Comparison of ENCODE assay signal across 1 cellular context in the genomic region with DNA sequence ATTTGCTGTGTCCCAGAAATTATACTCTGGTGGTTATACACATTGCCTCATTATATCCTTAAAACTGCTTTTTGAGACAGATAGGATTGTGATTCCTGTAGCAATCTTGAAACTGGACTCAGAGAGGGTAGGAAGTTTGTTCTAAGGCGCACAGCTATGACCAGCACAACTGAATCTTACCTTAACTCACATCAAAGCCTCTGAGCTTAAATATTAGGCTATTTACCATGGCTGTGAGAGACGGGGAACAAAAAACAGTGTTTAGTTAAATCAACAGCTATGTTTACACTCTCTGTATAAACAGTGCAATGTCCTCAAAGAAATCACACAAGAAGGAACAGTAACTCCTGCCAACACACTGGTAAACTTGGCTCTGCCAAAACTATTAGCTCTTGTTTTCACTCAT.
TF ChIP-seq lines count a peak whose summit lies in the region.

No MANE protein-coding gene starts in this region.

TF ChIP-seq in HepG2, 621 proteins besides CTCF, POLR2A, EP300 and RAD21 (continued from another document and continues in another):
- TF ChIP-seq, protein P1, sequence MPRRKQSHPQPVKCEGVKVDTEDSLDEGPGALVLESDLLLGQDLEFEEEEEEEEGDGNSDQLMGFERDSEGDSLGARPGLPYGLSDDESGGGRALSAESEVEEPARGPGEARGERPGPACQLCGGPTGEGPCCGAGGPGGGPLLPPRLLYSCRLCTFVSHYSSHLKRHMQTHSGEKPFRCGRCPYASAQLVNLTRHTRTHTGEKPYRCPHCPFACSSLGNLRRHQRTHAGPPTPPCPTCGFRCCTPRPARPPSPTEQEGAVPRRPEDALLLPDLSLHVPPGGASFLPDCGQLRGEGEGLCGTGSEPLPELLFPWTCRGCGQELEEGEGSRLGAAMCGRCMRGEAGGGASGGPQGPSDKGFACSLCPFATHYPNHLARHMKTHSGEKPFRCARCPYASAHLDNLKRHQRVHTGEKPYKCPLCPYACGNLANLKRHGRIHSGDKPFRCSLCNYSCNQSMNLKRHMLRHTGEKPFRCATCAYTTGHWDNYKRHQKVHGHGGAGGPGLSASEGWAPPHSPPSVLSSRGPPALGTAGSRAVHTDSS (CRISPR knock-in tag; conservative IDR thresholded peaks at IDR 0.05) = no peak
- no peak for TF ChIP-seq U2AF1 (optimal IDR thresholded peaks at IDR 0.05; ENCODE audit: low read depth, low read length)
- TF ChIP-seq TBX3 (IDR thresholded peaks at IDR 0.05; ENCODE audit: borderline replicate concordance) = peak; percentile 93
- peak; percentile 69; the same call in 1 of the 2 replicates for TF ChIP-seq NFKBIZ (CRISPR knock-in tag; IDR thresholded peaks at IDR 0.05)
- TF ChIP-seq GATAD2A (CRISPR knock-in tag; IDR thresholded peaks at IDR 0.05) = peak; percentile 95
- peak; percentile 90 for TF ChIP-seq BCL6 (CRISPR knock-in tag; IDR thresholded peaks at IDR 0.05)
- no peak for TF ChIP-seq SNAPC4 (CRISPR knock-in tag; IDR thresholded peaks at IDR 0.05)
- TF ChIP-seq EZH2 (conservative IDR thresholded peaks at IDR 0.05; ENCODE audit: low read depth, low read length) = no peak
- TF ChIP-seq JARID2 (CRISPR knock-in tag; IDR thresholded peaks at IDR 0.05; ENCODE audit: insufficient replicate concordance) = no peak
- TF ChIP-seq ISL2 (CRISPR knock-in tag; IDR thresholded peaks at IDR 0.05) = peak; percentile 96
- TF ChIP-seq HMG20A (CRISPR knock-in tag; IDR thresholded peaks at IDR 0.05; ENCODE audit: borderline replicate concordance) = peak; percentile 97
- TF ChIP-seq ZSCAN5A (CRISPR knock-in tag; IDR thresholded peaks at IDR 0.05; ENCODE audit: borderline replicate concordance) = no peak
- peak; percentile 29; the same call in 1 of the 2 replicates for TF ChIP-seq TFE3 (CRISPR knock-in tag; IDR thresholded peaks at IDR 0.05)
- 0 out of 2 replicates have a peak, but pooled peaks have one; percentile 76 for TF ChIP-seq ZNF792 (CRISPR knock-in tag; IDR thresholded peaks at IDR 0.05)
- peak; percentile 72; the same call in 1 of the 2 replicates for TF ChIP-seq SKIL (CRISPR knock-in tag; IDR thresholded peaks at IDR 0.05; ENCODE audit: borderline replicate concordance)
- no peak for TF ChIP-seq ZNF770 (CRISPR knock-in tag; IDR thresholded peaks at IDR 0.05)
- TF ChIP-seq ESRRA (CRISPR knock-in tag; IDR thresholded peaks at IDR 0.05; ENCODE audit: low read depth) = no peak
- no peak for TF ChIP-seq ZNF296 (CRISPR knock-in tag; conservative IDR thresholded peaks at IDR 0.05)
- no peak for TF ChIP-seq CC2D1A (CRISPR knock-in tag; IDR thresholded peaks at IDR 0.05)
- TF ChIP-seq NFE2L1 (CRISPR knock-in tag; IDR thresholded peaks at IDR 0.05; ENCODE audit: borderline replicate concordance) = no peak
- TF ChIP-seq, protein P2, sequence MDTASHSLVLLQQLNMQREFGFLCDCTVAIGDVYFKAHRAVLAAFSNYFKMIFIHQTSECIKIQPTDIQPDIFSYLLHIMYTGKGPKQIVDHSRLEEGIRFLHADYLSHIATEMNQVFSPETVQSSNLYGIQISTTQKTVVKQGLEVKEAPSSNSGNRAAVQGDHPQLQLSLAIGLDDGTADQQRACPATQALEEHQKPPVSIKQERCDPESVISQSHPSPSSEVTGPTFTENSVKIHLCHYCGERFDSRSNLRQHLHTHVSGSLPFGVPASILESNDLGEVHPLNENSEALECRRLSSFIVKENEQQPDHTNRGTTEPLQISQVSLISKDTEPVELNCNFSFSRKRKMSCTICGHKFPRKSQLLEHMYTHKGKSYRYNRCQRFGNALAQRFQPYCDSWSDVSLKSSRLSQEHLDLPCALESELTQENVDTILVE (CRISPR knock-in tag; IDR thresholded peaks at IDR 0.05) = peak; percentile 79; the same call in 1 of the 2 replicates
- TF ChIP-seq ZNF562 (CRISPR knock-in tag; IDR thresholded peaks at IDR 0.05; ENCODE audit: borderline replicate concordance) = no peak
- TF ChIP-seq ZNF547 (CRISPR knock-in tag; IDR thresholded peaks at IDR 0.05) = no peak
- TF ChIP-seq CEBPG (CRISPR knock-in tag; IDR thresholded peaks at IDR 0.05) = peak; percentile 72
- TF ChIP-seq NONO (IDR thresholded peaks at IDR 0.05) = no peak
- 0 out of 2 replicates have a peak, but pooled peaks have one; percentile 44 for TF ChIP-seq NONO (CRISPR knock-in tag; conservative IDR thresholded peaks at IDR 0.05)
- peak; percentile 59; the same call in 1 of the 2 replicates for TF ChIP-seq TARDBP (CRISPR knock-in tag; IDR thresholded peaks at IDR 0.05)
- TF ChIP-seq, protein P3, sequence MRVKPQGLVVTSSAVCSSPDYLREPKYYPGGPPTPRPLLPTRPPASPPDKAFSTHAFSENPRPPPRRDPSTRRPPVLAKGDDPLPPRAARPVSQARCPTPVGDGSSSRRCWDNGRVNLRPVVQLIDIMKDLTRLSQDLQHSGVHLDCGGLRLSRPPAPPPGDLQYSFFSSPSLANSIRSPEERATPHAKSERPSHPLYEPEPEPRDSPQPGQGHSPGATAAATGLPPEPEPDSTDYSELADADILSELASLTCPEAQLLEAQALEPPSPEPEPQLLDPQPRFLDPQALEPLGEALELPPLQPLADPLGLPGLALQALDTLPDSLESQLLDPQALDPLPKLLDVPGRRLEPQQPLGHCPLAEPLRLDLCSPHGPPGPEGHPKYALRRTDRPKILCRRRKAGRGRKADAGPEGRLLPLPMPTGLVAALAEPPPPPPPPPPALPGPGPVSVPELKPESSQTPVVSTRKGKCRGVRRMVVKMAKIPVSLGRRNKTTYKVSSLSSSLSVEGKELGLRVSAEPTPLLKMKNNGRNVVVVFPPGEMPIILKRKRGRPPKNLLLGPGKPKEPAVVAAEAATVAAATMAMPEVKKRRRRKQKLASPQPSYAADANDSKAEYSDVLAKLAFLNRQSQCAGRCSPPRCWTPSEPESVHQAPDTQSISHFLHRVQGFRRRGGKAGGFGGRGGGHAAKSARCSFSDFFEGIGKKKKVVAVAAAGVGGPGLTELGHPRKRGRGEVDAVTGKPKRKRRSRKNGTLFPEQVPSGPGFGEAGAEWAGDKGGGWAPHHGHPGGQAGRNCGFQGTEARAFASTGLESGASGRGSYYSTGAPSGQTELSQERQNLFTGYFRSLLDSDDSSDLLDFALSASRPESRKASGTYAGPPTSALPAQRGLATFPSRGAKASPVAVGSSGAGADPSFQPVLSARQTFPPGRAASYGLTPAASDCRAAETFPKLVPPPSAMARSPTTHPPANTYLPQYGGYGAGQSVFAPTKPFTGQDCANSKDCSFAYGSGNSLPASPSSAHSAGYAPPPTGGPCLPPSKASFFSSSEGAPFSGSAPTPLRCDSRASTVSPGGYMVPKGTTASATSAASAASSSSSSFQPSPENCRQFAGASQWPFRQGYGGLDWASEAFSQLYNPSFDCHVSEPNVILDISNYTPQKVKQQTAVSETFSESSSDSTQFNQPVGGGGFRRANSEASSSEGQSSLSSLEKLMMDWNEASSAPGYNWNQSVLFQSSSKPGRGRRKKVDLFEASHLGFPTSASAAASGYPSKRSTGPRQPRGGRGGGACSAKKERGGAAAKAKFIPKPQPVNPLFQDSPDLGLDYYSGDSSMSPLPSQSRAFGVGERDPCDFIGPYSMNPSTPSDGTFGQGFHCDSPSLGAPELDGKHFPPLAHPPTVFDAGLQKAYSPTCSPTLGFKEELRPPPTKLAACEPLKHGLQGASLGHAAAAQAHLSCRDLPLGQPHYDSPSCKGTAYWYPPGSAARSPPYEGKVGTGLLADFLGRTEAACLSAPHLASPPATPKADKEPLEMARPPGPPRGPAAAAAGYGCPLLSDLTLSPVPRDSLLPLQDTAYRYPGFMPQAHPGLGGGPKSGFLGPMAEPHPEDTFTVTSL (CRISPR knock-in tag; IDR thresholded peaks at IDR 0.05; ENCODE audit: borderline replicate concordance) = peak; percentile 96
- 0 out of 2 replicates have a peak, but pooled peaks have one; percentile 54 for TF ChIP-seq SMAD3 (CRISPR knock-in tag; IDR thresholded peaks at IDR 0.05)
- no peak for TF ChIP-seq ZNF75D (CRISPR knock-in tag; IDR thresholded peaks at IDR 0.05; ENCODE audit: borderline replicate concordance)
- TF ChIP-seq ZNF839 (CRISPR knock-in tag; IDR thresholded peaks at IDR 0.05; ENCODE audit: borderline replicate concordance) = no peak
- no peak for TF ChIP-seq TIGD3 (CRISPR knock-in tag; IDR thresholded peaks at IDR 0.05; ENCODE audit: borderline replicate concordance)
